Comparison of ENCODE assay signal across 10 cellular contexts in genomic region chr11:3641191-3641590, GRCh38. TPM values are rescaled to one million over a fixed set of nuclear protein-coding genes. Genes with fewer than 3 reads are reported as not detected.
DNase-seq lines count a peak whose midpoint lies in the region; ATAC-seq and TF ChIP-seq lines count a peak whose summit lies in the region.
"Had no signal": no experiment of that assay in that cellular context is flagged by ENCODE, and none has a peak within 500 bp of the region (broad histone marks: within the 10 kb centered on the region; RNA-seq: fewer than 3 reads in every experiment).

No MANE protein-coding gene starts in this region.

- no peak for TF ChIP-seq CTCF in cardiac muscle cell (IDR thresholded peaks at IDR 0.05; ENCODE audit: low read depth, low read length)

- H3K36me3 Mint-ChIP-seq in activated T-helper 17 cell treated with anti-CD3 and anti-CD28 coated beads, Interleukin-2, amount 50 U/mL, for 72 hours (ENCODE audit: low read depth): no peaks in the 10 kb centered on the region
- no peaks in the 10 kb centered on the region for H3K36me3 Mint-ChIP-seq in memory B cell

- H3K9me3 ChIP-seq in cardiac muscle cell (ENCODE audit: low read depth): no peaks in the 10 kb centered on the region

- no peak overlapping the region for H3K27ac ChIP-seq in cardiac muscle cell
- H3K27ac ChIP-seq: coronary artery had no signal

- H3K4me3 ChIP-seq in cardiac muscle cell: peak overlapping the region; percentile 43

- H3K4me1 Mint-ChIP-seq in activated T-helper 17 cell treated with anti-CD3 and anti-CD28 coated beads, Interleukin-2, amount 50 U/mL, for 72 hours: no peaks in the 10 kb centered on the region
- peaks cover 3% of the 10 kb centered on the region for H3K4me1 Mint-ChIP-seq in memory B cell
- peaks cover 13% of the 10 kb centered on the region for H3K4me1 Mint-ChIP-seq in stimulated activated naive CD8-positive, alpha-beta T cell treated with anti-CD3 and anti-CD28 coated beads, Interleukin-15, amount 100 ng/mL, for 72 hours

- no peaks in the 10 kb centered on the region for H3K36me3 ChIP-seq in cardiac muscle cell

- DNase-seq in cardiac muscle cell (ENCODE audit: low read depth in 1 of 2, low spot score in 1 of 2): no peak
- DNase-seq in left cardiac atrium: no peak
- no peak for DNase-seq in memory B cell (ENCODE audit: low spot score in 2 of 2)
- no peak for DNase-seq in stimulated activated naive CD8-positive, alpha-beta T cell treated with anti-CD3 and anti-CD28 coated beads, Interleukin-15, amount 100 ng/mL, for 72 hours
- no peak for DNase-seq in T1000 (lab: John Stamatoyannopoulos, UW)
- no peak for DNase-seq in GM03348 (ENCODE audit: low spot score)
- DNase-seq: NCI-H1694 had no signal

- H3K9me3 Mint-ChIP-seq in activated T-helper 17 cell treated with anti-CD3 and anti-CD28 coated beads, Interleukin-2, amount 50 U/mL, for 72 hours: no peaks in the 10 kb centered on the region
- H3K9me3 Mint-ChIP-seq in memory B cell: no peaks in the 10 kb centered on the region
- no peaks in the 10 kb centered on the region for H3K9me3 Mint-ChIP-seq in stimulated activated naive CD8-positive, alpha-beta T cell treated with anti-CD3 and anti-CD28 coated beads, Interleukin-15, amount 100 ng/mL, for 72 hours

- H3K27ac Mint-ChIP-seq in activated T-helper 17 cell treated with anti-CD3 and anti-CD28 coated beads, Interleukin-2, amount 50 U/mL, for 72 hours: no peak overlapping the region
- H3K27ac Mint-ChIP-seq in memory B cell: no peak overlapping the region
- peak overlapping the region in 1 of 2 donors; percentile 13 for H3K27ac Mint-ChIP-seq in stimulated activated naive CD8-positive, alpha-beta T cell treated with anti-CD3 and anti-CD28 coated beads, Interleukin-15, amount 100 ng/mL, for 72 hours

- H3K27me3 Mint-ChIP-seq in activated T-helper 17 cell treated with anti-CD3 and anti-CD28 coated beads, Interleukin-2, amount 50 U/mL, for 72 hours: peaks cover 16% of the 10 kb centered on the region
- H3K27me3 Mint-ChIP-seq in memory B cell: peaks cover 26% of the 10 kb centered on the region
- H3K27me3 Mint-ChIP-seq in stimulated activated naive CD8-positive, alpha-beta T cell treated with anti-CD3 and anti-CD28 coated beads, Interleukin-15, amount 100 ng/mL, for 72 hours: peaks cover 68% of the 10 kb centered on the region

- H3K27me3 ChIP-seq in cardiac muscle cell: no peaks in the 10 kb centered on the region

- peak overlapping the region; percentile 65 for H3K4me3 Mint-ChIP-seq in activated T-helper 17 cell treated with anti-CD3 and anti-CD28 coated beads, Interleukin-2, amount 50 U/mL, for 72 hours
- peak overlapping the region; percentile 62 for H3K4me3 Mint-ChIP-seq in memory B cell
- peak overlapping the region; percentile 50 to 67 for H3K4me3 Mint-ChIP-seq in stimulated activated naive CD8-positive, alpha-beta T cell treated with anti-CD3 and anti-CD28 coated beads, Interleukin-15, amount 100 ng/mL, for 72 hours

- ATAC-seq in left cardiac atrium (no peak), memory B cell (ENCODE audit: low read depth) (no peak), GM21381 (IDR thresholded peaks at IDR 0.05; ENCODE audit: unreplicated experiment) (no peak)
- no peak for ATAC-seq in activated T-helper 17 cell treated with anti-CD3 and anti-CD28 coated beads, Interleukin-2, amount 50 U/mL, for 72 hours (replicated peaks)
- ATAC-seq in stimulated activated naive CD8-positive, alpha-beta T cell treated with anti-CD3 and anti-CD28 coated beads, Interleukin-15, amount 100 ng/mL, for 72 hours: no peak

- peaks cover 6% of the 10 kb centered on the region for H3K4me1 ChIP-seq in cardiac muscle cell (ENCODE audit: low read depth)

- intact Hi-C loops in left cardiac atrium (cut with DNase I): no loop called here

RNA-seq across cellular contexts. Expression of gene ART5, which starts 0.6 kb away (rescaled TPM):
- total RNA-seq in cardiac muscle cell: 44.9 and 49.9 TPM in 2 replicates
- 58.7 and 75.7 TPM in 2 replicates for polyA plus RNA-seq in cardiac muscle cell
- 1 to 10 TPM in 1 of 2 donors, under 1 TPM in 1; 0.21 to 1.4 TPM for total RNA-seq in left cardiac atrium
- total RNA-seq in activated T-helper 17 cell treated with anti-CD3 and anti-CD28 coated beads, Interleukin-2, amount 50 U/mL, for 72 hours: not detected

RNA-seq across cellular contexts. Expression of gene ART1, which starts 3.7 kb away (rescaled TPM):
- total RNA-seq in cardiac muscle cell (0.30 and 0.60 TPM in 2 replicates), left cardiac atrium (not detected)
- polyA plus RNA-seq in cardiac muscle cell: not detected in 2 replicates
- not detected for total RNA-seq in activated T-helper 17 cell treated with anti-CD3 and anti-CD28 coated beads, Interleukin-2, amount 50 U/mL, for 72 hours

RNA-seq across cellular contexts. Expression of gene CHRNA10, which starts 30.0 kb away (rescaled TPM):
- total RNA-seq in cardiac muscle cell (1.1 and 1.4 TPM in 2 replicates), left cardiac atrium (under 1 TPM; 0.27 to 0.58 TPM)
- not detected in 2 replicates for polyA plus RNA-seq in cardiac muscle cell
- 1 to 10 TPM; 3.0 to 4.6 TPM for total RNA-seq in activated T-helper 17 cell treated with anti-CD3 and anti-CD28 coated beads, Interleukin-2, amount 50 U/mL, for 72 hours

Comparison
In these comparisons a context has a peak if more than half of its experiments do, and no peak if none do; other contexts are left out.
1. RNA of gene ART5, which starts 0.6 kb away (total RNA-seq): 44.9 to 49.9 TPM in cardiac muscle cell; 0.21 to 1.4 TPM in left cardiac atrium and not detected in activated T-helper 17 cell treated with anti-CD3 and anti-CD28 coated beads, Interleukin-2, amount 50 U/mL, for 72 hours; every median in the first group is over 10 times any median in the second.
2. Peak in every context shown above with its lines, with median percentiles within 50 percentile points of each other: H3K4me3 Mint-ChIP-seq.